8 cellular contexts compared by ENCODE assay signal in genomic region chr11:67507891-67508485, GRCh38. TPM values are rescaled to one million over a fixed set of nuclear protein-coding genes. Genes with fewer than 3 reads are reported as not detected.
DNase-seq lines count a peak whose midpoint lies in the region; ATAC-seq, FAIRE-seq and TF ChIP-seq lines count a peak whose summit lies in the region.

CDK2AP2 (minus strand) TSS chr11:67508162; CDS start chr11:67508082, 80 bp downstream.

- H3K9me3 ChIP-seq in adrenal gland (replicated peaks in 1 of 3) (no peaks in the 10 kb centered on the region), heart left ventricle (no peaks in the 10 kb centered on the region), upper lobe of left lung (no peaks in the 10 kb centered on the region)

- H3K4me1 ChIP-seq in adrenal gland (replicated peaks in 1 of 2) = peaks cover 27 to 43% of the 10 kb centered on the region in 2 donors
- H3K4me1 ChIP-seq in heart left ventricle = peaks cover 10 to 53% (median 36%) of the 10 kb centered on the region in 12 donors
- H3K4me1 ChIP-seq in upper lobe of left lung = peaks cover 35 to 53% (median 43%) of the 10 kb centered on the region in 4 donors

- TF ChIP-seq EP300 in upper lobe of left lung (IDR thresholded peaks at IDR 0.05) = no peak

- intact Hi-C loops in adrenal gland (cut with DNase I) (loop anchor here in 1 of 2 donors (5.0 kb wide), 1 partner anchor 101 kb away; no protein-coding TSS in a partner anchor), heart left ventricle (cut with DNase I) (loop anchor here (1.0 to 5.0 kb wide), 15 partner anchors 36 to 155 kb away; partner anchors contain the start of genes RAD9A (in 6 of the 10), TMEM134 (in 4 of the 10), RPS6KB2 (in 2 of the 10) and GSTP1 (in 1 of the 10)), posterior cingulate gyrus (cut with DNase I) (loop anchor here (5.0 to 10.0 kb wide), 3 partner anchors 63 to 156 kb away; partner anchors contain the start of genes CORO1B, POLD4, PPP1CA and TBC1D10C)

- H3K27me3 ChIP-seq in adrenal gland (no peaks in the 10 kb centered on the region), heart left ventricle (peaks cover 0 to 4% (median 0%) of the 10 kb centered on the region in 9 donors), upper lobe of left lung (no peaks in the 10 kb centered on the region)

- peak; percentile 100 for FAIRE-seq in GM12892 (lab: Jason Lieb, UNC)

- DNase-seq in GM12892 (ENCODE audit: insufficient read length) = peak; percentile 98
- DNase-seq in NCI-H146 (lab: John Stamatoyannopoulos, UW) = peak; percentile 100
- DNase-seq in T-helper 1 cell = peak; percentile 96 to 100 (median 96)
- DNase-seq in adrenal gland = peak; percentile 99 to 100 (median 100)
- peak; percentile 100 for DNase-seq in heart left ventricle
- DNase-seq in posterior cingulate gyrus = peak; percentile 98 to 100 (median 99)
- peak; percentile 99 to 100 for DNase-seq in upper lobe of left lung

- WGBS in adrenal gland, 4 donors = 0 to 1% (median 0%) methylated on average over 1 to 56 of the region's 56 CpGs
- WGBS in heart left ventricle, 4 donors = 0 to 2% (median 0%) methylated on average over 5 to 56 of the region's 56 CpGs
- WGBS in upper lobe of left lung, 2 donors = 0 to 3% methylated on average over 2 to 6 of the region's 56 CpGs

- TF ChIP-seq POLR2A in GM12892 (IDR thresholded peaks at IDR 0.05; ENCODE audit: low read depth, low read length) (peak; percentile 86), adrenal gland (IDR thresholded peaks at IDR 0.05) (peak; percentile 78 to 82), heart left ventricle (IDR thresholded peaks at IDR 0.05) (peak; percentile 55 to 99), upper lobe of left lung (IDR thresholded peaks at IDR 0.05) (peak in 3 of 4 donors; percentile 2 to 96 (median 89))

- TF ChIP-seq CTCF in adrenal gland (IDR thresholded peaks at IDR 0.05) = peak in 1 of 6 experiments; percentile 19
- peak in 1 of 12 donors; percentile 4 for TF ChIP-seq CTCF in heart left ventricle (IDR thresholded peaks at IDR 0.05)
- peak in 2 of 6 experiments; percentile 21 to 22 for TF ChIP-seq CTCF in upper lobe of left lung (IDR thresholded peaks at IDR 0.05)

- H3K4me3 ChIP-seq in adrenal gland = peak within 1 kb of the TSS in 3 of 4 donors; percentile 35 to 77 (median 45)
- H3K4me3 ChIP-seq in heart left ventricle = peak within 1 kb of the TSS; percentile 61 to 95 (median 77)
- peak within 1 kb of the TSS; percentile 69 to 96 (median 78) for H3K4me3 ChIP-seq in upper lobe of left lung

- H3K36me3 ChIP-seq in adrenal gland (replicated peaks in 1 of 2) (no peaks in the 10 kb centered on the region), heart left ventricle (peaks cover 0 to 11% (median 4%) of the 10 kb centered on the region in 9 donors), upper lobe of left lung (peaks cover 0 to 6% (median 5%) of the 10 kb centered on the region in 4 donors)

- ATAC-seq in HG02852 (IDR thresholded peaks at IDR 0.05; ENCODE audit: unreplicated experiment) (peak; percentile 67), heart left ventricle (peak; percentile 78 to 87 (median 84)), upper lobe of left lung (ENCODE audit: low FRiP score in 2 of 2) (peak; percentile 93 to 95)

- peak within 1 kb of the TSS; percentile 89 to 99 (median 96) for H3K27ac ChIP-seq in adrenal gland
- peak within 1 kb of the TSS; percentile 96 to 100 (median 98) for H3K27ac ChIP-seq in heart left ventricle
- H3K27ac ChIP-seq in upper lobe of left lung = peak within 1 kb of the TSS; percentile 95 to 99 (median 98)

RNA-seq across cellular contexts. Expression of gene CDK2AP2, which starts in this region (rescaled TPM):
- polyA plus RNA-seq in GM12892 (2012; ENCODE audit: missing spikeins) = 37.0 TPM
- total RNA-seq in adrenal gland (100 to 1,000 TPM in 1 of 8 donors, 10 to 100 TPM in 7; 34.0 to 218 (median 56.3) TPM), heart left ventricle (100 to 1,000 TPM in 2 of 9 donors, 10 to 100 TPM in 7; 37.0 to 123 (median 59.3) TPM), upper lobe of left lung (100 to 1,000 TPM in 2 of 6 donors, 10 to 100 TPM in 4; 36.7 to 119 (median 89.0) TPM)
- polyA plus RNA-seq in adrenal gland (100 to 1,000 TPM in 1 of 3 donors, 10 to 100 TPM in 2; 55.4 to 110 (median 85.6) TPM), heart left ventricle (100 to 1,000 TPM in 1 of 2 donors, 10 to 100 TPM in 1; 82.7 to 461 TPM)

Comparison
In these comparisons a context has a peak if more than half of its experiments do, and no peak if none do; other contexts are left out.
1. Peak in every context shown above with its lines: DNase-seq, ATAC-seq, H3K4me3 ChIP-seq and H3K27ac ChIP-seq.